In the genomic region with DNA sequence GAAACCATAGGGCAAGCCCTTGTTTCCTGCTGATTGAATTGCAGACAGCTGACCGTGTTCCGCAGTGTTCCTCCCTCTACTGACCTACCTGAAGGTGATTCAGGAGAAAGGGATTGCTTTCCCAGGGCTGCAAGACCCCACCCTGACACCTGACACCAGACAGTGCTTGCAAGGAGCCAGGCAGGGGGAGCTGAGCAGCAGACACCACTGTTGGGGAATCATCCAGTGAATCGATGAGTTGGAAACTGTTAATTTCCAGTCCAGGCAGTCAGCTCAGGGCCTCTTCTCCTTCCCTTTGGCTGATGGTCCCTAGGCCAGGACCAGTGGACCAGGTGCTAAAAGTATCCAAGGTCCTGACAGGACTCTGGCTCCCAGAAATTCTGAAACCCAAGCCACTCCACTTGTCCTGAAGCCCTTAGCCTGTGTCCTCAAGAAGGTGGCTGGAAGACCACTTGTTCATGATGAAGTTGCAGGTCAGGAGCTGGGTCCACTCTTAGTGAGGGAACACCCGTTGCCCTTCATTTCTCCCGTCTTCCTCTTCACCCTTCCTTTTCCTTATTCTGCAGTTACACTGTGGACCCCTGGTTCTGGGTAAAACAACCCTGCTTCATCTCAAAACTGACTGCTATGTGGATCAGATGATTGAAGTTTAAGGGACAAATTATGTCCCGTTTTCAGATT, we compare ENCODE assay signal across 8 cellular contexts.
DNase-seq lines count a peak whose midpoint lies in the region; ATAC-seq and TF ChIP-seq lines count a peak whose summit lies in the region.

No MANE protein-coding gene starts in this region.

- DNase-seq in ACHN: peak; percentile 29
- peak; percentile 44 for DNase-seq in amniotic epithelial cell (ENCODE audit: low read depth)
- no peak for DNase-seq in memory B cell (ENCODE audit: low spot score in 2 of 2)
- DNase-seq in stimulated activated CD4-positive, alpha-beta T cell treated with anti-CD3 and anti-CD28 coated beads, Interleukin-1b, Interleukin-23, amount 100 ng/mL, for 48 hours: no peak
- no peak for DNase-seq in hepatic stellate cell (ENCODE audit: low spot score)
- no peak for DNase-seq in NCI-H2107 (lab: John Stamatoyannopoulos, UW)
- no peak for DNase-seq in NCI-H1694 (lab: John Stamatoyannopoulos, UW)

- no peaks in the 10 kb centered on the region for H3K9me3 Mint-ChIP-seq in memory B cell

- H3K36me3 Mint-ChIP-seq in memory B cell: peaks cover 15% of the 10 kb centered on the region

- H3K4me3 Mint-ChIP-seq in memory B cell: no peak overlapping the region

- in situ Hi-C loops in ACHN (cut with HindIII; ENCODE audit: low pct_ligation_motif_present, low pct_unique_long_range_greater_than_20kb, low sequenced_read_pairs): no loop called here

- ATAC-seq in memory B cell (ENCODE audit: low read depth): no peak

- peaks cover 27% of the 10 kb centered on the region for H3K4me1 Mint-ChIP-seq in memory B cell

- TF ChIP-seq POLR2A in GM18526 (IDR thresholded peaks at IDR 0.05; ENCODE audit: extremely low read depth, insufficient read length): peak; percentile 25

- no peaks in the 10 kb centered on the region for H3K27me3 Mint-ChIP-seq in memory B cell

- peak overlapping the region; percentile 100 for H3K27ac Mint-ChIP-seq in memory B cell

Comparison
In these comparisons a context has a peak if more than half of its experiments do, and no peak if none do; other contexts are left out.
1. DNase-seq: peak in ACHN (single experiment) and amniotic epithelial cell (single experiment); none in memory B cell (0 of 2), stimulated activated CD4-positive, alpha-beta T cell treated with anti-CD3 and anti-CD28 coated beads, Interleukin-1b, Interleukin-23, amount 100 ng/mL, for 48 hours (single experiment), hepatic stellate cell (single experiment), NCI-H2107 (single experiment) and NCI-H1694 (single experiment).